In genomic region chr17:35315283-35315682, GRCh38 we compare ENCODE assay signal across 1 cellular context.
TF ChIP-seq lines count a peak whose summit lies in the region.

No MANE protein-coding gene starts in this region.

TF ChIP-seq in GM23338, 12 proteins besides CTCF, POLR2A, EP300 and RAD21 (continued from another document):
- no peak for TF ChIP-seq ZNF462 (CRISPR knock-in tag; IDR thresholded peaks at IDR 0.05)
- TF ChIP-seq NANOG (IDR thresholded peaks at IDR 0.05; ENCODE audit: borderline replicate concordance), result no peak
- TF ChIP-seq ZNF114 (CRISPR knock-in tag; IDR thresholded peaks at IDR 0.05), result no peak
- no peak for TF ChIP-seq EZH2phosphoT487 (IDR thresholded peaks at IDR 0.05; ENCODE audit: unreplicated experiment)
